ENCODE assay signal across 24 cellular contexts in genomic region chr11:34904421-34904950, GRCh38. TPM values are rescaled to one million over a fixed set of nuclear protein-coding genes. Genes with fewer than 3 reads are reported as not detected.
A peak's percentile ranks its signal among the peaks of the same experiment; 100 is the strongest.
DNase-seq lines count a peak whose midpoint lies in the region; TF ChIP-seq lines count a peak whose summit lies in the region.
"Had no signal": no experiment of that assay in that cellular context is flagged by ENCODE, and none has a peak within 500 bp of the region (broad histone marks: within the 10 kb centered on the region; RNA-seq: fewer than 3 reads in every experiment).

No MANE protein-coding gene starts in this region.

- peaks cover 76% of the 10 kb centered on the region for H3K9me3 ChIP-seq in BLaER1
- H3K9me3 ChIP-seq in osteoblast (ENCODE audit: low read depth, low read length), result peaks cover 10% of the 10 kb centered on the region
- no peaks in the 10 kb centered on the region for H3K9me3 ChIP-seq in testis
- H3K9me3 ChIP-seq: suprapubic skin had no signal

- TF ChIP-seq CTCF in NB4 (IDR thresholded peaks at IDR 0.05; ENCODE audit: low read depth, low read length), result no peak
- no peak for TF ChIP-seq CTCF in epithelial cell of esophagus (IDR thresholded peaks at IDR 0.05; ENCODE audit: insufficient read depth, low read depth, low read length, missing control alignments)
- no peak for TF ChIP-seq CTCF in osteoblast (IDR thresholded peaks at IDR 0.05; ENCODE audit: extremely low read depth, low read depth, low read length)
- no peak for TF ChIP-seq CTCF in testis (IDR thresholded peaks at IDR 0.05)

- H3K4me1 ChIP-seq in BLaER1, result peaks cover 29% of the 10 kb centered on the region
- no peaks in the 10 kb centered on the region for H3K4me1 ChIP-seq in osteoblast (ENCODE audit: insufficient read depth, low read length)
- peaks cover 5% of the 10 kb centered on the region for H3K4me1 ChIP-seq in testis
- H3K4me1 ChIP-seq: lower lobe of right lung, neural progenitor cell, suprapubic skin, uterus had no signal

- H3K36me3 ChIP-seq in BLaER1, result peaks cover 71% of the 10 kb centered on the region
- peaks cover 2% of the 10 kb centered on the region for H3K36me3 ChIP-seq in osteoblast (ENCODE audit: insufficient read depth, low read length)
- H3K36me3 ChIP-seq in testis (ENCODE audit: low read depth, missing control alignments), result no peaks in the 10 kb centered on the region
- H3K36me3 ChIP-seq: esophagus muscularis mucosa, gastrocnemius medialis, lower lobe of right lung, neural progenitor cell, suprapubic skin, uterus had no signal

- H3K4me3 ChIP-seq in BLaER1, result no peak overlapping the region
- no peak overlapping the region for H3K4me3 ChIP-seq in NB4 (ENCODE audit: low read depth, low read length)
- H3K4me3 ChIP-seq in epithelial cell of esophagus (ENCODE audit: low read length), result no peak overlapping the region
- no peak overlapping the region for H3K4me3 ChIP-seq in osteoblast (ENCODE audit: insufficient read depth, low read length)
- no peak overlapping the region for H3K4me3 ChIP-seq in testis
- H3K4me3 ChIP-seq: esophagus muscularis mucosa, gastrocnemius medialis, lower lobe of right lung, neural progenitor cell, suprapubic skin, uterus had no signal

- H3K27me3 ChIP-seq in BLaER1 (no peaks in the 10 kb centered on the region), osteoblast (ENCODE audit: insufficient read depth, low read length) (no peaks in the 10 kb centered on the region), testis (no peaks in the 10 kb centered on the region)
- H3K27me3 ChIP-seq: esophagus muscularis mucosa, gastrocnemius medialis, neural progenitor cell, suprapubic skin, uterus had no signal

- WGBS in testis, 2 donors, result 80 to 95% methylated on average over 3 of the region's 3 CpGs

- no peak for TF ChIP-seq POLR2A in NB4 (IDR thresholded peaks at IDR 0.05; ENCODE audit: extremely low read depth, insufficient read length)
- no peak for TF ChIP-seq POLR2A in testis (IDR thresholded peaks at IDR 0.05)

- H2AFZ ChIP-seq in osteoblast (ENCODE audit: low read length), result no peak overlapping the region
- H2AFZ ChIP-seq: neural progenitor cell had no signal

- no peak overlapping the region for H3K9ac ChIP-seq in BLaER1
- H3K9ac ChIP-seq: neural progenitor cell had no signal

- DNase-seq in DMS153 (lab: John Stamatoyannopoulos, UW) (peak; percentile 61), NB4 (ENCODE audit: low read depth) (peak; percentile 7), epithelial cell of esophagus (ENCODE audit: low read depth) (peak; percentile 27), osteoblast (ENCODE audit: insufficient read length, low spot score, missing footprints) (no peak), testis (no peak), SW480 (ENCODE audit: low spot score) (no peak)
- DNase-seq: activated CD4-positive, alpha-beta memory T cell treated with anti-CD3 and anti-CD28 coated beads, Interleukin-2, amount 10 ng/mL, durations not matched to agents 7 days and 5 days; activated effector memory CD4-positive, alpha-beta T cell treated with anti-CD3 and anti-CD28 coated beads, Interleukin-2, amount 50 U/mL, for 16 hours; activated naive CD8-positive, alpha-beta T cell treated with anti-CD3 and anti-CD28 coated beads, Interleukin-2, amount 50 U/mL, for 24 hours; CD8-positive, alpha-beta memory T cell; effector CD8-positive, alpha-beta T cell; gastrocnemius medialis; lower lobe of right lung; MM.1S; NCI-H1694 treated with DMSO at 0.1 percent for 48 hours; NCI-H510A treated with DMSO at 0.1 percent for 48 hours; PC-3; Right ventricle myocardium superior; SW 1271; uterus had no signal

- H4K20me1 ChIP-seq in BLaER1, result peaks cover 11% of the 10 kb centered on the region
- H4K20me1 ChIP-seq in osteoblast (ENCODE audit: insufficient read depth, low read length), result peaks cover 13% of the 10 kb centered on the region

- peaks cover 65% of the 10 kb centered on the region for H3K79me2 ChIP-seq in osteoblast (ENCODE audit: insufficient read depth, low read length)

- intact Hi-C loops in testis (cut with DNase I; ENCODE audit: low total_unique reads), result no loop called here

- no peak overlapping the region for H3K27ac ChIP-seq in BLaER1
- no peak overlapping the region for H3K27ac ChIP-seq in osteoblast (ENCODE audit: low read depth, low read length)
- no peak overlapping the region for H3K27ac ChIP-seq in testis
- H3K27ac ChIP-seq: esophagus muscularis mucosa, lower lobe of right lung, neural progenitor cell, suprapubic skin, uterus had no signal

- peak overlapping the region; percentile 15; the same call in 1 of the 2 replicates for H3K4me2 ChIP-seq in BLaER1
- no peak overlapping the region for H3K4me2 ChIP-seq in osteoblast (ENCODE audit: insufficient read depth, low read length)
- H3K4me2 ChIP-seq: neural progenitor cell had no signal

RNA-seq across cellular contexts. Expression of gene APIP, which starts 11.7 kb away (rescaled TPM):
- total RNA-seq in osteoblast (23.9 and 27.5 TPM in 2 replicates), testis (10 to 100 TPM; 20.2 to 28.9 TPM)
- 27.7 TPM for polyA plus RNA-seq in testis (ENCODE audit: insufficient read depth, low read depth, low replicate concordance)

RNA-seq across cellular contexts. Expression of gene PDHX, which starts 11.9 kb away (rescaled TPM):
- total RNA-seq in osteoblast, result 25.9 and 29.7 TPM in 2 replicates
- total RNA-seq in testis, result 10 to 100 TPM; 53.5 to 54.2 TPM
- polyA plus RNA-seq in testis (ENCODE audit: insufficient read depth, low read depth, low replicate concordance), result 47.9 TPM

Comparison
In these comparisons a context has a peak if more than half of its experiments do, and no peak if none do; other contexts are left out.
1. DNase-seq: peak in DMS153 (single experiment), NB4 (single experiment) and epithelial cell of esophagus (single experiment); none in osteoblast (single experiment), testis (single experiment) and SW480 (single experiment).